Comparison of ENCODE assay signal across 19 cellular contexts in genomic region chr11:35340101-35340500, GRCh38.
DNase-seq lines count a peak whose midpoint lies in the region; ATAC-seq and TF ChIP-seq lines count a peak whose summit lies in the region.
"Had no signal": no experiment of that assay in that cellular context is flagged by ENCODE, and none has a peak within 500 bp of the region (broad histone marks: within the 10 kb centered on the region; RNA-seq: fewer than 3 reads in every experiment).

No MANE protein-coding gene starts in this region.

- DNase-seq in Right ventricle myocardium inferior (ENCODE audit: missing footprints): no peak
- no peak for DNase-seq in cardiac septum (ENCODE audit: low spot score)
- DNase-seq in right lobe of liver: peak; percentile 67 to 88 (median 86)
- no peak for DNase-seq in HAP-1 (ENCODE audit: low spot score in 2 of 2)
- DNase-seq: 8988T; Caco-2; CD4-positive, CD25-positive, alpha-beta regulatory T cell; HCEC 1CT; NCI-H187; NCI-H2227 treated with DMSO at 0.1 percent for 48 hours; NCI-H510A treated with DMSO at 0.1 percent for 48 hours; NCI-H82; PC-3; SJCRH30 had no signal

- intact Hi-C loops in Right ventricle myocardium inferior (cut with DNase I) (no loop called here), cardiac septum (cut with DNase I) (no loop called here), right lobe of liver (cut with DNase I) (no loop called here)
- intact Hi-C loops in dendritic cell treated with granulocyte-macrophage colony-stimulating factor and Interleukin-4, amounts not matched to agents 40 ng/mL and 50 ng/mL, for 4 days (cut with micrococcal nuclease): no loop called here

- H3K4me1 Mint-ChIP-seq in dendritic cell treated with granulocyte-macrophage colony-stimulating factor and Interleukin-4, amounts not matched to agents 40 ng/mL and 50 ng/mL, for 4 days (ENCODE audit: low read depth): peaks cover 63% of the 10 kb centered on the region

- ATAC-seq in Right ventricle myocardium inferior: peak; percentile 48
- peak; percentile 86 to 98 (median 94) for ATAC-seq in right lobe of liver
- no peak for ATAC-seq in GM21367 (IDR thresholded peaks at IDR 0.05; ENCODE audit: unreplicated experiment)
- no peak for ATAC-seq in GM18517 (IDR thresholded peaks at IDR 0.05; ENCODE audit: unreplicated experiment)
- ATAC-seq: PC-3 had no signal

- 9% methylated on average over 3 of the region's 3 CpGs for WGBS in right lobe of liver (ENCODE audit: insufficient coverage, low coverage, low lambda C conversion rate, missing lambda C conversion rate)

- H3K36me3 Mint-ChIP-seq in dendritic cell treated with granulocyte-macrophage colony-stimulating factor and Interleukin-4, amounts not matched to agents 40 ng/mL and 50 ng/mL, for 4 days (ENCODE audit: low read depth): no peaks in the 10 kb centered on the region
- H3K36me3 Mint-ChIP-seq: CD4-positive, CD25-positive, alpha-beta regulatory T cell had no signal

- H3K9me3 Mint-ChIP-seq in dendritic cell treated with granulocyte-macrophage colony-stimulating factor and Interleukin-4, amounts not matched to agents 40 ng/mL and 50 ng/mL, for 4 days: peaks cover 9% of the 10 kb centered on the region

- no peak overlapping the region for H3K4me3 Mint-ChIP-seq in dendritic cell treated with granulocyte-macrophage colony-stimulating factor and Interleukin-4, amounts not matched to agents 40 ng/mL and 50 ng/mL, for 4 days
- H3K4me3 Mint-ChIP-seq: CD4-positive, CD25-positive, alpha-beta regulatory T cell had no signal

- TF ChIP-seq CTCF in right lobe of liver (IDR thresholded peaks at IDR 0.05): no peak

- no peaks in the 10 kb centered on the region for H3K36me3 ChIP-seq in right lobe of liver
- H3K36me3 ChIP-seq in skeletal muscle tissue (ENCODE audit: control insufficient read depth in 3 of 3, insufficient read depth in 3 of 3, low read length in 3 of 3): no peaks in the 10 kb centered on the region
- H3K36me3 ChIP-seq in HAP-1 (replicated peaks): no peaks in the 10 kb centered on the region
- H3K36me3 ChIP-seq: SJCRH30 had no signal

- H3K9me3 ChIP-seq in right lobe of liver: no peaks in the 10 kb centered on the region
- H3K9me3 ChIP-seq in skeletal muscle tissue (ENCODE audit: control insufficient read depth in 3 of 3, low read length in 3 of 3): no peaks in the 10 kb centered on the region
- no peaks in the 10 kb centered on the region for H3K9me3 ChIP-seq in HAP-1
- H3K9me3 ChIP-seq: Caco-2, SJCRH30 had no signal

- H3K27ac Mint-ChIP-seq in dendritic cell treated with granulocyte-macrophage colony-stimulating factor and Interleukin-4, amounts not matched to agents 40 ng/mL and 50 ng/mL, for 4 days: peak overlapping the region; percentile 89

- no peaks in the 10 kb centered on the region for H3K27me3 Mint-ChIP-seq in dendritic cell treated with granulocyte-macrophage colony-stimulating factor and Interleukin-4, amounts not matched to agents 40 ng/mL and 50 ng/mL, for 4 days

- H3K27ac ChIP-seq in right lobe of liver: peak overlapping the region in 2 of 3 donors; percentile 43 to 75
- peak overlapping the region; percentile 7 for H3K27ac ChIP-seq in skeletal muscle tissue (ENCODE audit: low read depth, low read length)
- H3K27ac ChIP-seq: RWPE1, SJCRH30 had no signal

- peaks cover 0 to 39% (median 6%) of the 10 kb centered on the region in 4 donors for H3K4me1 ChIP-seq in right lobe of liver
- peaks cover 7 to 20% (median 9%) of the 10 kb centered on the region in 3 donors for H3K4me1 ChIP-seq in skeletal muscle tissue (ENCODE audit: control insufficient read depth in 3 of 3, insufficient read depth in 3 of 3, low read length in 3 of 3)
- H3K4me1 ChIP-seq in HAP-1: no peaks in the 10 kb centered on the region
- H3K4me1 ChIP-seq: Caco-2, SJCRH30 had no signal

- TF ChIP-seq POLR2A in right lobe of liver (IDR thresholded peaks at IDR 0.05): no peak

- in situ Hi-C loops in HAP-1 (cut with MboI; ENCODE audit: low sequenced_read_pairs): no loop called here

- no peak overlapping the region for H3K9ac ChIP-seq in skeletal muscle tissue (ENCODE audit: low read depth in 1 of 3, low read length in 3 of 3)

- H3K4me3 ChIP-seq in right lobe of liver (no peak overlapping the region), skeletal muscle tissue (ENCODE audit: low read length in 3 of 3) (no peak overlapping the region), HAP-1 (no peak overlapping the region)
- H3K4me3 ChIP-seq: SJCRH30 had no signal

- H3K27me3 ChIP-seq in right lobe of liver (no peaks in the 10 kb centered on the region), skeletal muscle tissue (ENCODE audit: control insufficient read depth in 3 of 3, insufficient read depth in 3 of 3, low read length in 3 of 3) (no peaks in the 10 kb centered on the region), HAP-1 (ENCODE audit: low read depth) (no peaks in the 10 kb centered on the region)
- H3K27me3 ChIP-seq: SJCRH30 had no signal

Comparison
In these comparisons a context has a peak if more than half of its experiments do, and no peak if none do; other contexts are left out.
1. ATAC-seq: peak in Right ventricle myocardium inferior (single experiment) and right lobe of liver (4 of 4); none in GM21367 (single experiment) and GM18517 (single experiment).
2. DNase-seq: peak in right lobe of liver (3 of 3); none in Right ventricle myocardium inferior (single experiment), cardiac septum (single experiment) and HAP-1 (0 of 2).